ENCODE assay signal across 1 cellular context in the genomic region with DNA sequence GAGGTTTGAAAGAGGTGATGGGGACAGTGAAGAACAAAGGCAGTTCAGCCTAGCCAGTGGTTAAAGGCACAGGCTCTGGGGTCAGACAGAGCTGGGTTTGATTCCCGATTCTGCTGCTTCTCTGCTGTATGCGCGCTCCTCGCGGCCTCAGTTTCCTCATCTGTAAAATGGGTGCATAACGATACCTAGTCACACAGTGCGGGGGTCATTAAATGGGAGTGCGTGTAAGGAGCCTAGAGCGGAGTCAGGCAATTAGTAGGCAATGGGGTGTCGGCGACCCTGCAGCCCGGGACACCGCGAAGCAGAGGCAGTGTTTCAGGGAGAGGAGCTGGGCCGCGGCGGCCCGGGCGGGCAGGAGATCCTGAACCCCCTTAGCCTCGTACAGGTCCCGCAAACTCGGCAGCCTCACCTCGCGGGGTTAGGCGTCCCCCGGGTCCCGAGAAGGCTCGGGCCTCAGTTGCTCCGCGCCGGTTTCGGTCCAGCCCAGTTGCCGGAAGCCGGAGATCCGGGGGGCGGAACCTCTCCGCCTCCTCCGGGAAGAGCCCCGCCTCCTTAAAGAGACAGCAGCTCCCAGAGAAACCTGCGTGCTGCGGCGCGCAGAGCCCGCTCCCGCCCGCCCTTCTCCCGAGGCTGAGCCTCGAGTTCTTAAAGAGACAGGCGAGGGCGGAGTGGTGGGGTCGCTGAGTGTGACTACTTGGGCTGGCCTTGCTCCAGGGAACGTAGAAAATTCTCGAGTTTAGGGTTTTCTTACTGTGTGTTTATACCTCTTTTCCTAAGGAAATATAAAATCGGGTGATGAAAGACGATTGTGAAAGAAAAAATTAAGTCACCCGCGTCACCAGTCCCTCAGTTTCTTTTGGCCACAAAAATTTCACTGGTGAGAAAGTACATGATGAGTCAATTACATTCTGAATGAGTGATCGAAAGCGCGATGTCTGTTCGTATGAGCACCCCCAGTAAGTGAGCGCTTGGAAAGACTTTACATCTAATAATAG.
TF ChIP-seq lines count a peak whose summit lies in the region.

Gene YIPF1, minus strand, starts transcription at position 494 of the 995 bp plus-strand sequence. CDS start 860 bp downstream, outside the sequence.

TF ChIP-seq in GM12878, 131 proteins besides CTCF, POLR2A, EP300 and RAD21 (continued from another document and continues in another):
- TF ChIP-seq NR2C2 (IDR thresholded peaks at IDR 0.05; ENCODE audit: borderline replicate concordance, control insufficient read depth, insufficient read length, low read depth): no peak
- no peak for TF ChIP-seq CBX3 (IDR thresholded peaks at IDR 0.05; ENCODE audit: borderline replicate concordance, low read depth)
- no peak for TF ChIP-seq SREBF2 (IDR thresholded peaks at IDR 0.05; ENCODE audit: low read length)
- TF ChIP-seq CBX5 (IDR thresholded peaks at IDR 0.05; ENCODE audit: low read depth): no peak
- no peak for TF ChIP-seq ESRRA (IDR thresholded peaks at IDR 0.05; ENCODE audit: low read length)
- TF ChIP-seq, protein P1, sequence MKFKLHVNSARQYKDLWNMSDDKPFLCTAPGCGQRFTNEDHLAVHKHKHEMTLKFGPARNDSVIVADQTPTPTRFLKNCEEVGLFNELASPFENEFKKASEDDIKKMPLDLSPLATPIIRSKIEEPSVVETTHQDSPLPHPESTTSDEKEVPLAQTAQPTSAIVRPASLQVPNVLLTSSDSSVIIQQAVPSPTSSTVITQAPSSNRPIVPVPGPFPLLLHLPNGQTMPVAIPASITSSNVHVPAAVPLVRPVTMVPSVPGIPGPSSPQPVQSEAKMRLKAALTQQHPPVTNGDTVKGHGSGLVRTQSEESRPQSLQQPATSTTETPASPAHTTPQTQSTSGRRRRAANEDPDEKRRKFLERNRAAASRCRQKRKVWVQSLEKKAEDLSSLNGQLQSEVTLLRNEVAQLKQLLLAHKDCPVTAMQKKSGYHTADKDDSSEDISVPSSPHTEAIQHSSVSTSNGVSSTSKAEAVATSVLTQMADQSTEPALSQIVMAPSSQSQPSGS (IDR thresholded peaks at IDR 0.05; ENCODE audit: low read length): peak; percentile 34; the same call in 1 of the 2 replicates
- TF ChIP-seq FOXM1 (IDR thresholded peaks at IDR 0.05; ENCODE audit: low read depth, low read length): peak; percentile 35; the same call in 1 of the 2 replicates
- TF ChIP-seq USF2 (IDR thresholded peaks at IDR 0.05; ENCODE audit: borderline replicate concordance, low read depth, low read length): no peak
- TF ChIP-seq TCF12 (IDR thresholded peaks at IDR 0.05; ENCODE audit: low read depth, low read length): no peak
- TF ChIP-seq JUNB (IDR thresholded peaks at IDR 0.05): peak; percentile 85
- peak; percentile 97 for TF ChIP-seq SMARCA5 (IDR thresholded peaks at IDR 0.05)
- TF ChIP-seq NFXL1 (IDR thresholded peaks at IDR 0.05; ENCODE audit: borderline replicate concordance): no peak
- TF ChIP-seq GABPA (IDR thresholded peaks at IDR 0.05; ENCODE audit: low read depth): peak; percentile 65
- 0 out of 2 replicates have a peak, but pooled peaks have one; percentile 36 for TF ChIP-seq POLR2AphosphoS5 (IDR thresholded peaks at IDR 0.05; ENCODE audit: low read length)
- TF ChIP-seq EED (IDR thresholded peaks at IDR 0.05; ENCODE audit: low read depth): no peak
- no peak for TF ChIP-seq SUZ12 (IDR thresholded peaks at IDR 0.05; ENCODE audit: unreplicated experiment)
- no peak for TF ChIP-seq YBX1 (IDR thresholded peaks at IDR 0.05)
- TF ChIP-seq MEF2B (IDR thresholded peaks at IDR 0.05; ENCODE audit: partially characterized antibody, poor library complexity, severe bottlenecking): no peak
- TF ChIP-seq IRF4 (IDR thresholded peaks at IDR 0.05; ENCODE audit: low read depth, low read length): no peak
- TF ChIP-seq SP1 (IDR thresholded peaks at IDR 0.05; ENCODE audit: low read depth, low read length): peak; percentile 94
- TF ChIP-seq, protein P2, sequence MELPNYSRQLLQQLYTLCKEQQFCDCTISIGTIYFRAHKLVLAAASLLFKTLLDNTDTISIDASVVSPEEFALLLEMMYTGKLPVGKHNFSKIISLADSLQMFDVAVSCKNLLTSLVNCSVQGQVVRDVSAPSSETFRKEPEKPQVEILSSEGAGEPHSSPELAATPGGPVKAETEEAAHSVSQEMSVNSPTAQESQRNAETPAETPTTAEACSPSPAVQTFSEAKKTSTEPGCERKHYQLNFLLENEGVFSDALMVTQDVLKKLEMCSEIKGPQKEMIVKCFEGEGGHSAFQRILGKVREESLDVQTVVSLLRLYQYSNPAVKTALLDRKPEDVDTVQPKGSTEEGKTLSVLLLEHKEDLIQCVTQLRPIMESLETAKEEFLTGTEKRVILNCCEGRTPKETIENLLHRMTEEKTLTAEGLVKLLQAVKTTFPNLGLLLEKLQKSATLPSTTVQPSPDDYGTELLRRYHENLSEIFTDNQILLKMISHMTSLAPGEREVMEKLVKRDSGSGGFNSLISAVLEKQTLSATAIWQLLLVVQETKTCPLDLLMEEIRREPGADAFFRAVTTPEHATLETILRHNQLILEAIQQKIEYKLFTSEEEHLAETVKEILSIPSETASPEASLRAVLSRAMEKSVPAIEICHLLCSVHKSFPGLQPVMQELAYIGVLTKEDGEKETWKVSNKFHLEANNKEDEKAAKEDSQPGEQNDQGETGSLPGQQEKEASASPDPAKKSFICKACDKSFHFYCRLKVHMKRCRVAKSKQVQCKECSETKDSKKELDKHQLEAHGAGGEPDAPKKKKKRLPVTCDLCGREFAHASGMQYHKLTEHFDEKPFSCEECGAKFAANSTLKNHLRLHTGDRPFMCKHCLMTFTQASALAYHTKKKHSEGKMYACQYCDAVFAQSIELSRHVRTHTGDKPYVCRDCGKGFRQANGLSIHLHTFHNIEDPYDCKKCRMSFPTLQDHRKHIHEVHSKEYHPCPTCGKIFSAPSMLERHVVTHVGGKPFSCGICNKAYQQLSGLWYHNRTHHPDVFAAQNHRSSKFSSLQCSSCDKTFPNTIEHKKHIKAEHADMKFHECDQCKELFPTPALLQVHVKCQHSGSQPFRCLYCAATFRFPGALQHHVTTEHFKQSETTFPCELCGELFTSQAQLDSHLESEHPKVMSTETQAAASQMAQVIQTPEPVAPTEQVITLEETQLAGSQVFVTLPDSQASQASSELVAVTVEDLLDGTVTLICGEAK (IDR thresholded peaks at IDR 0.05; ENCODE audit: borderline replicate concordance): peak; percentile 67; the same call in 1 of the 2 replicates
- peak; percentile 90; the same call in 1 of the 2 replicates for TF ChIP-seq ASH2L (IDR thresholded peaks at IDR 0.05; ENCODE audit: borderline replicate concordance, low read depth)
- 0 out of 2 replicates have a peak, but pooled peaks have one; percentile 63 for TF ChIP-seq LARP7 (IDR thresholded peaks at IDR 0.05)
- peak; percentile 63; the same call in 1 of the 2 replicates for TF ChIP-seq CREB1 (IDR thresholded peaks at IDR 0.05; ENCODE audit: low read depth)
- TF ChIP-seq RFX5 (IDR thresholded peaks at IDR 0.05; ENCODE audit: low read depth, low read length): no peak
- no peak for TF ChIP-seq CBFB (IDR thresholded peaks at IDR 0.05; ENCODE audit: low read depth)
- peak; percentile 71 for TF ChIP-seq DPF2 (IDR thresholded peaks at IDR 0.05)
- no peak for TF ChIP-seq PRDM15 (CRISPR knock-in tag; IDR thresholded peaks at IDR 0.05)
- TF ChIP-seq POU2F2 (IDR thresholded peaks at IDR 0.05; ENCODE audit: borderline replicate concordance, low read depth, low read length): no peak
- TF ChIP-seq ELK1 (IDR thresholded peaks at IDR 0.05; ENCODE audit: low read depth, low read length): peak; percentile 42; the same call in 1 of the 2 replicates
- TF ChIP-seq RAD51 (IDR thresholded peaks at IDR 0.05): no peak
- TF ChIP-seq TARDBP (IDR thresholded peaks at IDR 0.05; ENCODE audit: borderline replicate concordance): no peak
- TF ChIP-seq MAX (IDR thresholded peaks at IDR 0.05; ENCODE audit: low read depth, low read length): 0 out of 2 replicates have a peak, but pooled peaks have one; percentile 20
- no peak for TF ChIP-seq BCL11A (IDR thresholded peaks at IDR 0.05; ENCODE audit: low read depth, low read length)
- peak; percentile 78; the same call in 1 of the 2 replicates for TF ChIP-seq STAT1 (conservative IDR thresholded peaks at IDR 0.05)
- TF ChIP-seq MLLT1 (IDR thresholded peaks at IDR 0.05): peak; percentile 61
- TF ChIP-seq SIX5 (IDR thresholded peaks at IDR 0.05; ENCODE audit: low read depth, low read length, severe bottlenecking): no peak
- TF ChIP-seq, protein P3, sequence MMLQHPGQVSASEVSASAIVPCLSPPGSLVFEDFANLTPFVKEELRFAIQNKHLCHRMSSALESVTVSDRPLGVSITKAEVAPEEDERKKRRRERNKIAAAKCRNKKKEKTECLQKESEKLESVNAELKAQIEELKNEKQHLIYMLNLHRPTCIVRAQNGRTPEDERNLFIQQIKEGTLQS (IDR thresholded peaks at IDR 0.05; ENCODE audit: borderline replicate concordance, extremely low read depth, low read depth, low read length): no peak
- TF ChIP-seq ZNF207 (IDR thresholded peaks at IDR 0.05; ENCODE audit: borderline replicate concordance): 0 out of 2 replicates have a peak, but pooled peaks have one; percentile 55
- no peak for TF ChIP-seq SMAD5 (IDR thresholded peaks at IDR 0.05; ENCODE audit: low read depth)
- peak; percentile 52; the same call in 1 of the 2 replicates for TF ChIP-seq NFIC (IDR thresholded peaks at IDR 0.05; ENCODE audit: low read depth, low read length)
- TF ChIP-seq TAF1 (IDR thresholded peaks at IDR 0.05; ENCODE audit: borderline replicate concordance, low read depth, low read length): 0 out of 2 replicates have a peak, but pooled peaks have one; percentile 48
- TF ChIP-seq, protein P4, sequence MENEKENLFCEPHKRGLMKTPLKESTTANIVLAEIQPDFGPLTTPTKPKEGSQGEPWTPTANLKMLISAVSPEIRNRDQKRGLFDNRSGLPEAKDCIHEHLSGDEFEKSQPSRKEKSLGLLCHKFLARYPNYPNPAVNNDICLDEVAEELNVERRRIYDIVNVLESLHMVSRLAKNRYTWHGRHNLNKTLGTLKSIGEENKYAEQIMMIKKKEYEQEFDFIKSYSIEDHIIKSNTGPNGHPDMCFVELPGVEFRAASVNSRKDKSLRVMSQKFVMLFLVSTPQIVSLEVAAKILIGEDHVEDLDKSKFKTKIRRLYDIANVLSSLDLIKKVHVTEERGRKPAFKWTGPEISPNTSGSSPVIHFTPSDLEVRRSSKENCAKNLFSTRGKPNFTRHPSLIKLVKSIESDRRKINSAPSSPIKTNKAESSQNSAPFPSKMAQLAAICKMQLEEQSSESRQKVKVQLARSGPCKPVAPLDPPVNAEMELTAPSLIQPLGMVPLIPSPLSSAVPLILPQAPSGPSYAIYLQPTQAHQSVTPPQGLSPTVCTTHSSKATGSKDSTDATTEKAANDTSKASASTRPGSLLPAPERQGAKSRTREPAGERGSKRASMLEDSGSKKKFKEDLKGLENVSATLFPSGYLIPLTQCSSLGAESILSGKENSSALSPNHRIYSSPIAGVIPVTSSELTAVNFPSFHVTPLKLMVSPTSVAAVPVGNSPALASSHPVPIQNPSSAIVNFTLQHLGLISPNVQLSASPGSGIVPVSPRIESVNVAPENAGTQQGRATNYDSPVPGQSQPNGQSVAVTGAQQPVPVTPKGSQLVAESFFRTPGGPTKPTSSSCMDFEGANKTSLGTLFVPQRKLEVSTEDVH (IDR thresholded peaks at IDR 0.05; ENCODE audit: low read depth, partially characterized antibody): no peak
